In the genomic region with DNA sequence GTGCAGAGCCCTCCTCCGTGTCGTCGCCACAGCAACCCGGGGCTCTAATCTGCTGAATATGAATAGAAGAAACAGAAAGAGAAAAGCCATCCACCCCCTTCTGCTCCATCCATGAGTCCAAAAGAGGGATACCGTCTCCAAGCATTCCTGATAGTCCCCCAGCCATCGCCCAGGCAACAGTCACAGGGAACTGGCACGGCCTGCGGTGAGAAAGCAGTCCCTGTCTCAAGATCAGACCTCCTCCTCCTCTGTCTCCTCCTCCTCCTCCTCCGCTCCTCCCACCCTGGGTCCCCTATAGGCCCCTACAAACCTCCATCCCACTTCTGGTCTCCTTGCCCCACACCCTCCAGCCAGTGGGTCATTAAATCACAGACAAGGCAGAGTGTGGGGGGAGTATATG, we compare ENCODE assay signal across 18 cellular contexts.
DNase-seq lines count a peak whose midpoint lies in the region; ATAC-seq lines count a peak whose summit lies in the region.
"Had no signal": no experiment of that assay in that cellular context is flagged by ENCODE, and none has a peak within 500 bp of the region (broad histone marks: within the 10 kb centered on the region; RNA-seq: fewer than 3 reads in every experiment).

No MANE protein-coding gene starts in this region.

- peak; percentile 9 for DNase-seq in G401 (ENCODE audit: low spot score)
- peak in 41 of 56 donors; percentile 9 to 71 (median 37) for DNase-seq in amygdala (lab: John Stamatoyannopoulos, UW)
- DNase-seq in hippocampal formation (lab: John Stamatoyannopoulos, UW) = peak; percentile 50 to 51
- peak; percentile 41 for DNase-seq in occipital lobe (lab: John Stamatoyannopoulos, UW)
- DNase-seq in NCI-H1105 (lab: John Stamatoyannopoulos, UW) = no peak
- no peak for DNase-seq in HUDEP-2 (lab: John Stamatoyannopoulos, UW; ENCODE audit: unreplicated experiment in 76 of 76)
- no peak for DNase-seq in NOMO-1 (lab: John Stamatoyannopoulos, UW; ENCODE audit: unreplicated experiment in 2 of 2)
- DNase-seq: activated CD8-positive, alpha-beta memory T cell treated with anti-CD3 and anti-CD28 coated beads for 24 hours; foreskin keratinocyte; HFFc6; NCI-H187; NCI-H510A; retina; SHP77 treated with DMSO at 0.1 percent for 48 hours; T-helper 1 cell; WERI-Rb-1 had no signal

- in situ Hi-C loops in G401 (cut with HindIII; ENCODE audit: low sequenced_read_pairs) = no loop called here

- no peak for ATAC-seq in GM19452 (IDR thresholded peaks at IDR 0.05; ENCODE audit: unreplicated experiment)
- ATAC-seq: activated T-helper 17 cell treated with anti-CD3 and anti-CD28 coated beads, Interleukin-2, amount 50 U/mL, for 72 hours; foreskin keratinocyte had no signal

Comparison
In these comparisons a context has a peak if more than half of its experiments do, and no peak if none do; other contexts are left out.
1. DNase-seq: peak in G401 (single experiment), amygdala (41 of 56), hippocampal formation (2 of 2) and occipital lobe (single experiment); none in NCI-H1105 (single experiment), HUDEP-2 (0 of 76) and NOMO-1 (0 of 2).